ENCODE assay signal across 28 cellular contexts in the genomic region with DNA sequence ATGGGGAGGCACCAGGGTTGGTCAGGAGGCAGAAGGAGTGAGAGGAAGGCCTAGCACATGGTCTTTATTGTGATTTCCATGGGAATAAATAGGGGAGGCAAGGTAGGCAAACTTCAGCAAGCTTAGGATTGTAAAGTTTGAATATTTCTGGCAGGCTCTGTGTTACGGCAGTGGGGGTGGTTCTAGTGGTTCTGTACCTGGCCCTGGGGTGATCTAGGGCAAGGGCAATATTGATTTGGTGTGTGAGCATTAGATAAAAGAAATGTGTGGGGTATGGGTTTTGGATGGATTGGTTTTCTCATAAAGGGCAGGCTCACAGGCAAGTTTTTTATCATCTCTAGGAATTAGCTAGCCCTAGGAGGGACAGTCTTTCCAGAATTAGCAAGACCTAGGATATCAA.
"Had no signal": no experiment of that assay in that cellular context is flagged by ENCODE, and none has a peak within 500 bp of the region (broad histone marks: within the 10 kb centered on the region; RNA-seq: fewer than 3 reads in every experiment).

No MANE protein-coding gene starts in this region.

- H3K4me3 ChIP-seq: colonic mucosa, coronary artery, dorsolateral prefrontal cortex, esophagus muscularis mucosa, esophagus squamous epithelium, gastrocnemius medialis, gastroesophageal sphincter, heart left ventricle, heart right ventricle had no signal

- FAIRE-seq: colon, endometrium, endothelial cell of umbilical vein, frontal cortex had no signal

- H3K27me3 ChIP-seq: dorsolateral prefrontal cortex had no signal

- H3K36me3 ChIP-seq: colonic mucosa, esophagus muscularis mucosa, esophagus squamous epithelium, gastrocnemius medialis, gastroesophageal sphincter, heart left ventricle, heart right ventricle had no signal

- ATAC-seq: effector memory CD8-positive, alpha-beta T cell; esophagus mucosa; foreskin keratinocyte; gastrocnemius medialis; gastroesophageal sphincter; heart left ventricle; heart right ventricle had no signal

- H3K27ac ChIP-seq: colonic mucosa, coronary artery, dorsolateral prefrontal cortex, epithelial cell of prostate, esophagus muscularis mucosa, esophagus squamous epithelium, foreskin keratinocyte, gastrocnemius medialis, gastroesophageal sphincter, heart left ventricle, heart right ventricle had no signal

- DNase-seq: colonic mucosa; cortex of kidney; dermis blood vessel endothelial cell; dorsolateral prefrontal cortex; effector CD4-positive, alpha-beta T cell; effector CD8-positive, alpha-beta T cell; effector memory CD4-positive, alpha-beta T cell; effector memory CD8-positive, alpha-beta T cell; endodermal cell; erythroblast; esophagus squamous epithelium; foreskin fibroblast; foreskin keratinocyte; foreskin melanocyte; gastrocnemius medialis; glutamatergic neuron; head of caudate nucleus; heart left ventricle; heart right ventricle had no signal

- H3K4me1 ChIP-seq: colonic mucosa, foreskin keratinocyte, gastrocnemius medialis had no signal

- H3K9me3 ChIP-seq: colonic mucosa, esophagus squamous epithelium, gastrocnemius medialis had no signal
